ENCODE assay signal across 8 cellular contexts in genomic region chrX:135421537-135421931, GRCh38. TPM values are rescaled to one million over a fixed set of nuclear protein-coding genes. Genes with fewer than 3 reads are reported as not detected.
DNase-seq lines count a peak whose midpoint lies in the region; TF ChIP-seq lines count a peak whose summit lies in the region.

No MANE protein-coding gene starts in this region.

- WGBS in urinary bladder: under 1% methylated on average over 29 of the region's 29 CpGs

- TF ChIP-seq CTCF in HFFc6 (IDR thresholded peaks at IDR 0.05) (no peak), NB4 (IDR thresholded peaks at IDR 0.05; ENCODE audit: low read depth, low read length) (no peak), left ventricle myocardium inferior (IDR thresholded peaks at IDR 0.05; ENCODE audit: borderline replicate concordance) (no peak)

- intact Hi-C loops in left ventricle myocardium inferior (cut with micrococcal nuclease): no loop called here

- H3K27me3 ChIP-seq in adipocyte (replicated peaks; ENCODE audit: control insufficient read depth, insufficient read depth, low read length) (peaks cover 6% of the 10 kb centered on the region), left ventricle myocardium inferior (ENCODE audit: low read depth) (no peaks in the 10 kb centered on the region)

- H3K4me3 Mint-ChIP-seq in HFFc6: peak overlapping the region; percentile 30; the same call in 1 of the 2 replicates

- H3K9ac ChIP-seq in adipocyte (ENCODE audit: low read length): no peak overlapping the region

- H3K9me3 ChIP-seq in adipocyte (ENCODE audit: control insufficient read depth, low read length) (peaks cover 5% of the 10 kb centered on the region), left ventricle myocardium inferior (replicated peaks) (no peaks in the 10 kb centered on the region)

- H3K4me3 ChIP-seq in NB4 (ENCODE audit: low read depth, low read length) (peak overlapping the region; percentile 25), adipocyte (ENCODE audit: low read length) (peak overlapping the region; percentile 64), left ventricle myocardium inferior (peak overlapping the region; percentile 72), urinary bladder (ENCODE audit: low read depth, low read length) (peak overlapping the region; percentile 47)

- H3K27me3 Mint-ChIP-seq in HFFc6 (ENCODE audit: insufficient read depth): peaks cover 5% of the 10 kb centered on the region

- TF ChIP-seq POLR2A in NB4 (IDR thresholded peaks at IDR 0.05; ENCODE audit: extremely low read depth, insufficient read length): peak; percentile 29

- H3K27ac Mint-ChIP-seq in HFFc6: no peak overlapping the region

- peaks cover 4% of the 10 kb centered on the region; the same call in 1 of the 2 replicates for H3K9me3 Mint-ChIP-seq in HFFc6

- no peaks in the 10 kb centered on the region for H3K4me1 Mint-ChIP-seq in HFFc6 (ENCODE audit: low read depth)

- H3K36me3 ChIP-seq in adipocyte (ENCODE audit: control insufficient read depth, insufficient read depth, low read length, severe bottlenecking) (no peaks in the 10 kb centered on the region), left ventricle myocardium inferior (no peaks in the 10 kb centered on the region), urinary bladder (ENCODE audit: insufficient read depth) (no peaks in the 10 kb centered on the region)

- no peaks in the 10 kb centered on the region for H3K4me1 ChIP-seq in adipocyte (ENCODE audit: control insufficient read depth, insufficient read depth, low read length)
- no peaks in the 10 kb centered on the region for H3K4me1 ChIP-seq in left ventricle myocardium inferior
- peaks cover 1% of the 10 kb centered on the region for H3K4me1 ChIP-seq in urinary bladder (ENCODE audit: insufficient read depth)

- H3K27ac ChIP-seq in left ventricle myocardium inferior (replicated peaks) (peak overlapping the region; percentile 48), urinary bladder (ENCODE audit: low read depth) (no peak overlapping the region)

- peak; percentile 77 for DNase-seq in GDM1 (lab: John Stamatoyannopoulos, UW)
- DNase-seq in HFFc6: no peak
- peak; percentile 86 for DNase-seq in NB4 (ENCODE audit: low read depth)
- peak; percentile 81 for DNase-seq in T follicular helper cell (ENCODE audit: low read depth)
- peak; percentile 65 for DNase-seq in adipocyte (ENCODE audit: low read depth)
- peak; percentile 89 for DNase-seq in left ventricle myocardium inferior
- DNase-seq in putamen (ENCODE audit: low spot score): peak; percentile 87

- no peaks in the 10 kb centered on the region for H3K36me3 Mint-ChIP-seq in HFFc6 (ENCODE audit: low read depth)

RNA-seq across cellular contexts. Expression of gene SMIM10L2A, which starts 0.2 kb away (rescaled TPM):
- total RNA-seq in HFFc6 (2021; fragmentation: NEBNext Ultra II Directional; extraction: Animal tissue kit (Norgen Biotek cat#: 25700)): not detected
- total RNA-seq in left ventricle myocardium inferior: 0.82 TPM
- total RNA-seq in urinary bladder: 0.85 TPM
- 1.4 TPM for polyA plus RNA-seq in urinary bladder
